Comparison of ENCODE assay signal across 1 cellular context in the genomic region with DNA sequence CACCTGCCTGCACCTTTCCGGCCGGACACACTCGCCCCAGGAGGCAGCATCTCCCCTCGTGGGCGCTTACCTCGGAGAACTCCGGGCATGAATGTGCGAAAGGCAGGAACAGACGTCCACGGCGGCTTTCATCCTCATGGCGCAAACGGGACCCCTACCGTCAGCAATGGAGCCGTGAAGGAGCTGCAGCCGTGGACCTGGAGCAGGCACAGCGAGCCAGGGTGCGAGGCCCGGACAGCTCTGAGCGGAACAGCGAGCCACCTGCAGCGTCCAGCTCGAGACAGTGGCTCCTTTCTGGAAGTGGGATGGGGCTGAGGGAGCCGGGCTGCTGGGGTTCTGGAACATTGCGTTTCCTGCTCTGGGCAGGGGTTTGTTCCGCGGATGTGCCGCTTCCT.
TF ChIP-seq lines count a peak whose summit lies in the region.

No MANE protein-coding gene starts in this region.

TF ChIP-seq in WTC11, 78 proteins besides CTCF, POLR2A, EP300 and RAD21 (continued from another document):
- TF ChIP-seq, protein P1, sequence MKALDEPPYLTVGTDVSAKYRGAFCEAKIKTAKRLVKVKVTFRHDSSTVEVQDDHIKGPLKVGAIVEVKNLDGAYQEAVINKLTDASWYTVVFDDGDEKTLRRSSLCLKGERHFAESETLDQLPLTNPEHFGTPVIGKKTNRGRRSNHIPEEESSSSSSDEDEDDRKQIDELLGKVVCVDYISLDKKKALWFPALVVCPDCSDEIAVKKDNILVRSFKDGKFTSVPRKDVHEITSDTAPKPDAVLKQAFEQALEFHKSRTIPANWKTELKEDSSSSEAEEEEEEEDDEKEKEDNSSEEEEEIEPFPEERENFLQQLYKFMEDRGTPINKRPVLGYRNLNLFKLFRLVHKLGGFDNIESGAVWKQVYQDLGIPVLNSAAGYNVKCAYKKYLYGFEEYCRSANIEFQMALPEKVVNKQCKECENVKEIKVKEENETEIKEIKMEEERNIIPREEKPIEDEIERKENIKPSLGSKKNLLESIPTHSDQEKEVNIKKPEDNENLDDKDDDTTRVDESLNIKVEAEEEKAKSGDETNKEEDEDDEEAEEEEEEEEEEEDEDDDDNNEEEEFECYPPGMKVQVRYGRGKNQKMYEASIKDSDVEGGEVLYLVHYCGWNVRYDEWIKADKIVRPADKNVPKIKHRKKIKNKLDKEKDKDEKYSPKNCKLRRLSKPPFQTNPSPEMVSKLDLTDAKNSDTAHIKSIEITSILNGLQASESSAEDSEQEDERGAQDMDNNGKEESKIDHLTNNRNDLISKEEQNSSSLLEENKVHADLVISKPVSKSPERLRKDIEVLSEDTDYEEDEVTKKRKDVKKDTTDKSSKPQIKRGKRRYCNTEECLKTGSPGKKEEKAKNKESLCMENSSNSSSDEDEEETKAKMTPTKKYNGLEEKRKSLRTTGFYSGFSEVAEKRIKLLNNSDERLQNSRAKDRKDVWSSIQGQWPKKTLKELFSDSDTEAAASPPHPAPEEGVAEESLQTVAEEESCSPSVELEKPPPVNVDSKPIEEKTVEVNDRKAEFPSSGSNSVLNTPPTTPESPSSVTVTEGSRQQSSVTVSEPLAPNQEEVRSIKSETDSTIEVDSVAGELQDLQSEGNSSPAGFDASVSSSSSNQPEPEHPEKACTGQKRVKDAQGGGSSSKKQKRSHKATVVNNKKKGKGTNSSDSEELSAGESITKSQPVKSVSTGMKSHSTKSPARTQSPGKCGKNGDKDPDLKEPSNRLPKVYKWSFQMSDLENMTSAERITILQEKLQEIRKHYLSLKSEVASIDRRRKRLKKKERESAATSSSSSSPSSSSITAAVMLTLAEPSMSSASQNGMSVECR (CRISPR knock-in tag; IDR thresholded peaks at IDR 0.05; ENCODE audit: borderline replicate concordance): no peak
- no peak for TF ChIP-seq FOXJ3 (CRISPR knock-in tag; IDR thresholded peaks at IDR 0.05; ENCODE audit: borderline replicate concordance)
- no peak for TF ChIP-seq FOXP1 (CRISPR knock-in tag; IDR thresholded peaks at IDR 0.05; ENCODE audit: borderline replicate concordance)
- TF ChIP-seq, protein P2, sequence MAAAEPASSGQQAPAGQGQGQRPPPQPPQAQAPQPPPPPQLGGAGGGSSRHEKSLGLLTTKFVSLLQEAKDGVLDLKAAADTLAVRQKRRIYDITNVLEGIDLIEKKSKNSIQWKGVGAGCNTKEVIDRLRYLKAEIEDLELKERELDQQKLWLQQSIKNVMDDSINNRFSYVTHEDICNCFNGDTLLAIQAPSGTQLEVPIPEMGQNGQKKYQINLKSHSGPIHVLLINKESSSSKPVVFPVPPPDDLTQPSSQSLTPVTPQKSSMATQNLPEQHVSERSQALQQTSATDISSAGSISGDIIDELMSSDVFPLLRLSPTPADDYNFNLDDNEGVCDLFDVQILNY (CRISPR knock-in tag; IDR thresholded peaks at IDR 0.05): no peak
- TF ChIP-seq ZBTB21 (CRISPR knock-in tag; IDR thresholded peaks at IDR 0.05; ENCODE audit: borderline replicate concordance): no peak
- TF ChIP-seq, protein P3, sequence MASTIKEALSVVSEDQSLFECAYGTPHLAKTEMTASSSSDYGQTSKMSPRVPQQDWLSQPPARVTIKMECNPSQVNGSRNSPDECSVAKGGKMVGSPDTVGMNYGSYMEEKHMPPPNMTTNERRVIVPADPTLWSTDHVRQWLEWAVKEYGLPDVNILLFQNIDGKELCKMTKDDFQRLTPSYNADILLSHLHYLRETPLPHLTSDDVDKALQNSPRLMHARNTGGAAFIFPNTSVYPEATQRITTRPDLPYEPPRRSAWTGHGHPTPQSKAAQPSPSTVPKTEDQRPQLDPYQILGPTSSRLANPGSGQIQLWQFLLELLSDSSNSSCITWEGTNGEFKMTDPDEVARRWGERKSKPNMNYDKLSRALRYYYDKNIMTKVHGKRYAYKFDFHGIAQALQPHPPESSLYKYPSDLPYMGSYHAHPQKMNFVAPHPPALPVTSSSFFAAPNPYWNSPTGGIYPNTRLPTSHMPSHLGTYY (CRISPR knock-in tag; IDR thresholded peaks at IDR 0.05): no peak
- TF ChIP-seq MYBL2 (CRISPR knock-in tag; IDR thresholded peaks at IDR 0.05): no peak
- no peak for TF ChIP-seq SMAD3 (CRISPR knock-in tag; IDR thresholded peaks at IDR 0.05; ENCODE audit: borderline replicate concordance)
- no peak for TF ChIP-seq SOX15 (CRISPR knock-in tag; IDR thresholded peaks at IDR 0.05)
- TF ChIP-seq GTF2I (CRISPR knock-in tag; conservative IDR thresholded peaks at IDR 0.05): no peak
- no peak for TF ChIP-seq HMGA2 (CRISPR knock-in tag; IDR thresholded peaks at IDR 0.05)
